16 cellular contexts compared by ENCODE assay signal in genomic region chrX:154991039-154991438, GRCh38. TPM values are rescaled to one million over a fixed set of nuclear protein-coding genes. Genes with fewer than 3 reads are reported as not detected.
A peak's percentile ranks its signal among the peaks of the same experiment; 100 is the strongest.
DNase-seq lines count a peak whose midpoint lies in the region; ATAC-seq lines count a peak whose summit lies in the region.
"Had no signal": no experiment of that assay in that cellular context is flagged by ENCODE, and none has a peak within 500 bp of the region (broad histone marks: within the 10 kb centered on the region; RNA-seq: fewer than 3 reads in every experiment).

No MANE protein-coding gene starts in this region.

- POLR2A ChIA-PET in activated CD4-positive, alpha-beta T cell treated with anti-CD3 and anti-CD28 coated beads, Interleukin-2, amount 10 ng/mL, durations not matched to agents 7 days and 5 days (lab: Charles Lee), result no interaction called here

- ATAC-seq in GM19463 (IDR thresholded peaks at IDR 0.05; ENCODE audit: unreplicated experiment), result peak; percentile 40
- ATAC-seq in HG03039 (IDR thresholded peaks at IDR 0.05; ENCODE audit: unreplicated experiment), result peak; percentile 41
- no peak for ATAC-seq in GM21825 (IDR thresholded peaks at IDR 0.05; ENCODE audit: unreplicated experiment)

- CTCF ChIA-PET in activated CD4-positive, alpha-beta T cell treated with anti-CD3 and anti-CD28 coated beads, Interleukin-2, amount 10 ng/mL, durations not matched to agents 7 days and 5 days (lab: Charles Lee), result no interaction called here

- H3K9me3 Mint-ChIP-seq in activated CD4-positive, alpha-beta T cell treated with anti-CD3 and anti-CD28 coated beads, Interleukin-2, amount 10 ng/mL, durations not matched to agents 7 days and 5 days, result no peaks in the 10 kb centered on the region

- no peak overlapping the region for H3K4me3 Mint-ChIP-seq in activated CD4-positive, alpha-beta T cell treated with anti-CD3 and anti-CD28 coated beads, Interleukin-2, amount 10 ng/mL, durations not matched to agents 7 days and 5 days
- H3K4me3 Mint-ChIP-seq: CD4-positive, CD25-positive, alpha-beta regulatory T cell had no signal

- no peaks in the 10 kb centered on the region for H3K36me3 Mint-ChIP-seq in activated CD4-positive, alpha-beta T cell treated with anti-CD3 and anti-CD28 coated beads, Interleukin-2, amount 10 ng/mL, durations not matched to agents 7 days and 5 days (ENCODE audit: low read depth)
- H3K36me3 Mint-ChIP-seq: CD4-positive, CD25-positive, alpha-beta regulatory T cell had no signal

- H3K27me3 Mint-ChIP-seq in activated CD4-positive, alpha-beta T cell treated with anti-CD3 and anti-CD28 coated beads, Interleukin-2, amount 10 ng/mL, durations not matched to agents 7 days and 5 days, result peaks cover 7% of the 10 kb centered on the region
- H3K27me3 Mint-ChIP-seq: CD4-positive, CD25-positive, alpha-beta regulatory T cell had no signal

- peak; percentile 45 for DNase-seq in activated CD4-positive, alpha-beta T cell treated with anti-CD3 and anti-CD28 coated beads for 48 hours
- DNase-seq in activated CD4-positive, alpha-beta T cell treated with anti-CD3 and anti-CD28 coated beads, Interleukin-2, amount 10 ng/mL, durations not matched to agents 7 days and 5 days, result no peak
- peak; percentile 22 to 37 for DNase-seq in stimulated activated CD4-positive, alpha-beta T cell treated with anti-CD3 and anti-CD28 coated beads, Interleukin-2, amount 100 ng/mL, for 24 hours
- no peak for DNase-seq in SKM-1 (lab: John Stamatoyannopoulos, UW; ENCODE audit: unreplicated experiment)
- DNase-seq in OCI-M1 (lab: John Stamatoyannopoulos, UW), result no peak
- DNase-seq: activated gamma-delta T cell treated with Interleukin-2 at 50 U/mL for 16 hours; CD4-positive, CD25-positive, alpha-beta regulatory T cell; DMS79 treated with DMSO at 0.1 percent for 48 hours; effector CD8-positive, alpha-beta T cell; HCEC 1CT; left ventricle myocardium inferior; MG63; NK-92 treated with Interleukin-12 subunit alpha and Interleukin-12 subunit beta, amount 100 ng/mL, for 24 hours had no signal

- H3K27ac Mint-ChIP-seq in activated CD4-positive, alpha-beta T cell treated with anti-CD3 and anti-CD28 coated beads, Interleukin-2, amount 10 ng/mL, durations not matched to agents 7 days and 5 days, result no peak overlapping the region

- no peaks in the 10 kb centered on the region for H3K4me1 Mint-ChIP-seq in activated CD4-positive, alpha-beta T cell treated with anti-CD3 and anti-CD28 coated beads, Interleukin-2, amount 10 ng/mL, durations not matched to agents 7 days and 5 days
- H3K4me1 Mint-ChIP-seq: CD4-positive, CD25-positive, alpha-beta regulatory T cell had no signal

RNA-seq across cellular contexts. Expression of gene F8, which starts 31.5 kb away (rescaled TPM):
- total RNA-seq in activated CD4-positive, alpha-beta T cell treated with anti-CD3 and anti-CD28 coated beads, Interleukin-2, amount 10 ng/mL, durations not matched to agents 7 days and 5 days, result 1 to 10 TPM; 3.9 to 4.6 TPM

RNA-seq across cellular contexts. Expression of gene FUNDC2, which starts 35.6 kb away (rescaled TPM):
- 10 to 100 TPM; 58.4 to 61.3 TPM for total RNA-seq in activated CD4-positive, alpha-beta T cell treated with anti-CD3 and anti-CD28 coated beads, Interleukin-2, amount 10 ng/mL, durations not matched to agents 7 days and 5 days

Comparison
In these comparisons a context has a peak if more than half of its experiments do, and no peak if none do; other contexts are left out.
1. DNase-seq: peak in activated CD4-positive, alpha-beta T cell treated with anti-CD3 and anti-CD28 coated beads for 48 hours (single experiment) and stimulated activated CD4-positive, alpha-beta T cell treated with anti-CD3 and anti-CD28 coated beads, Interleukin-2, amount 100 ng/mL, for 24 hours (2 of 2); none in activated CD4-positive, alpha-beta T cell treated with anti-CD3 and anti-CD28 coated beads, Interleukin-2, amount 10 ng/mL, durations not matched to agents 7 days and 5 days (single experiment), SKM-1 (single experiment) and OCI-M1 (single experiment).